ENCODE assay signal across 21 cellular contexts in the genomic region with DNA sequence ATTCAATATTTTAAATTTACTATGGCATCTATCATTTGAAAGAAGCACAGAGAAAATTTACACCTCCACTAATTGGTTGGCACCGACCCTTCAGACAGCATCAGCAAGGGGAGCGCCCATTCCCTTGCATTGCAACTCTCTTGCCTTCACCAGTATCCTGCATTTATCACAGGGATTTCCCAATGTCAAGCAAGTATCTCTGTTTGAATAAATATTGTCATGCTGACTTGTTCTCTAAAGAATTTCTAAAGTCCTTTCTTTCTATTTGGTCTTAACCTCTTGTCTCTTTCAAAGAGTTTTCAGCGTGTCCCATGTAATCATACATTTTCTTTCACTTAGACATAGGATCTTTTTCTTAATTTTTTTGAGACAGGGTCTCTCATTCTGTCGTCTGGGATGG.
"Had no signal": no experiment of that assay in that cellular context is flagged by ENCODE, and none has a peak within 500 bp of the region (broad histone marks: within the 10 kb centered on the region; RNA-seq: fewer than 3 reads in every experiment).

No MANE protein-coding gene starts in this region.

- H3K4me3 ChIP-seq: colonic mucosa, esophagus squamous epithelium, hepatocyte, neural progenitor cell, ovary, right lobe of liver, tibial nerve, upper lobe of right lung, vagina had no signal

- H3K27ac Mint-ChIP-seq: mesothelial cell of epicardium; neural progenitor cell; progenitor cell of endocrine pancreas; stimulated activated memory B cell treated with anti-CD40 and anti-IgM and Interleukin-4, amounts not matched to agents 10 μg/mL and 1 μg/mL and 100 μg/mL, for 72 hours; stimulated activated naive CD8-positive, alpha-beta T cell treated with anti-CD3 and anti-CD28 coated beads, Interleukin-15, Interleukin-2, amounts not matched to agents 100 ng/mL and 50 ng/mL, for 24 hours had no signal

- H3K4me3 Mint-ChIP-seq: mesothelial cell of epicardium; natural killer cell; neural progenitor cell; stimulated activated memory B cell treated with anti-CD40 and anti-IgM and Interleukin-4, amounts not matched to agents 10 μg/mL and 1 μg/mL and 100 μg/mL, for 72 hours; stimulated activated naive CD8-positive, alpha-beta T cell treated with anti-CD3 and anti-CD28 coated beads, Interleukin-15, Interleukin-2, amounts not matched to agents 100 ng/mL and 50 ng/mL, for 24 hours had no signal

- ATAC-seq: foreskin keratinocyte; left lobe of liver; natural killer cell; stimulated activated memory B cell treated with anti-CD40 and anti-IgM and Interleukin-4, amounts not matched to agents 10 μg/mL and 1 μg/mL and 100 μg/mL, for 72 hours; upper lobe of right lung had no signal

- H3K9me3 Mint-ChIP-seq: mesothelial cell of epicardium; natural killer cell; neural progenitor cell; stimulated activated memory B cell treated with anti-CD40 and anti-IgM and Interleukin-4, amounts not matched to agents 10 μg/mL and 1 μg/mL and 100 μg/mL, for 72 hours; stimulated activated naive CD8-positive, alpha-beta T cell treated with anti-CD3 and anti-CD28 coated beads, Interleukin-15, Interleukin-2, amounts not matched to agents 100 ng/mL and 50 ng/mL, for 24 hours had no signal

- H3K27me3 Mint-ChIP-seq: progenitor cell of endocrine pancreas; stimulated activated memory B cell treated with anti-CD40 and anti-IgM and Interleukin-4, amounts not matched to agents 10 μg/mL and 1 μg/mL and 100 μg/mL, for 72 hours; stimulated activated naive CD8-positive, alpha-beta T cell treated with anti-CD3 and anti-CD28 coated beads, Interleukin-15, Interleukin-2, amounts not matched to agents 100 ng/mL and 50 ng/mL, for 24 hours had no signal

- DNase-seq: colonic mucosa; dermis blood vessel endothelial cell; esophagus squamous epithelium; foreskin keratinocyte; head of caudate nucleus; natural killer cell; nucleus accumbens; ovary; right lobe of liver; stimulated activated CD4-positive, alpha-beta T cell treated with anti-CD3 and anti-CD28 coated beads, Interleukin-4, amount 100 ng/mL, for 1 hour; stimulated activated CD8-positive, alpha-beta memory T cell treated with anti-CD3 and anti-CD28 coated beads, Interleukin-4, amount 100 ng/mL, for 48 hours; upper lobe of right lung had no signal
